In genomic region chr1:180269848-180270766, GRCh38 we compare ENCODE assay signal across 9 cellular contexts. TPM values are rescaled to one million over a fixed set of nuclear protein-coding genes. Genes with fewer than 3 reads are reported as not detected.
DNase-seq lines count a peak whose midpoint lies in the region; ATAC-seq and TF ChIP-seq lines count a peak whose summit lies in the region.
"Had no signal": no experiment of that assay in that cellular context is flagged by ENCODE, and none has a peak within 500 bp of the region (broad histone marks: within the 10 kb centered on the region; RNA-seq: fewer than 3 reads in every experiment).

No MANE protein-coding gene starts in this region.

- H3K9me3 ChIP-seq in Peyer's patch, result no peaks in the 10 kb centered on the region
- H3K9me3 ChIP-seq in heart left ventricle, result no peaks in the 10 kb centered on the region
- no peaks in the 10 kb centered on the region for H3K9me3 ChIP-seq in gastrocnemius medialis
- H3K9me3 ChIP-seq: SJSA1 had no signal

- H3K27ac ChIP-seq in Peyer's patch, result peak overlapping the region in 3 of 4 donors; percentile 52 to 74 (median 70)
- peak overlapping the region in 1 of 12 donors; percentile 34 for H3K27ac ChIP-seq in heart left ventricle
- no peak overlapping the region for H3K27ac ChIP-seq in gastrocnemius medialis
- H3K27ac ChIP-seq: SJSA1 had no signal

- TF ChIP-seq POLR2A in Peyer's patch (IDR thresholded peaks at IDR 0.05) (peak in 1 of 2 donors; percentile 24), heart left ventricle (IDR thresholded peaks at IDR 0.05) (no peak), gastrocnemius medialis (IDR thresholded peaks at IDR 0.05) (no peak)

- ATAC-seq in heart left ventricle, result peak in 3 of 4 donors; percentile 40 to 59 (median 53)
- peak in 1 of 2 donors; percentile 26 for ATAC-seq in gastrocnemius medialis
- ATAC-seq in HG02763 (IDR thresholded peaks at IDR 0.05; ENCODE audit: unreplicated experiment), result no peak

- TF ChIP-seq CTCF in Peyer's patch (IDR thresholded peaks at IDR 0.05) (peak in 3 of 6 experiments; percentile 48 to 59 (median 51)), heart left ventricle (IDR thresholded peaks at IDR 0.05) (peak in 4 of 12 donors; percentile 6 to 39 (median 30)), gastrocnemius medialis (IDR thresholded peaks at IDR 0.05 in 4 of 5, conservative IDR thresholded peaks at IDR 0.05 in 1 of 5) (no peak)

- intact Hi-C loops in heart left ventricle (cut with DNase I), result no loop called here
- intact Hi-C loops in gastrocnemius medialis (cut with DNase I; ENCODE audit: low total_unique reads), result no loop called here

- no peak overlapping the region for H3K4me3 ChIP-seq in Peyer's patch
- no peak overlapping the region for H3K4me3 ChIP-seq in heart left ventricle
- H3K4me3 ChIP-seq in gastrocnemius medialis, result no peak overlapping the region
- H3K4me3 ChIP-seq: SJSA1 had no signal

- DNase-seq in NCI-H146 (lab: John Stamatoyannopoulos, UW) (peak; percentile 21), NCI-H146 treated with DMSO at 0.1 percent for 48 hours (lab: John Stamatoyannopoulos, UW; ENCODE audit: unreplicated experiment) (no peak), Peyer's patch (peak in 2 of 3 donors; percentile 83 to 84), heart left ventricle (peak in 2 of 5 donors; percentile 17 to 61), gastrocnemius medialis (peak; percentile 16 to 49), SW 1271 (lab: John Stamatoyannopoulos, UW) (no peak), NCI-H345 (lab: John Stamatoyannopoulos, UW) (no peak)

- H3K27me3 ChIP-seq in Peyer's patch (no peaks in the 10 kb centered on the region), heart left ventricle (no peaks in the 10 kb centered on the region), gastrocnemius medialis (no peaks in the 10 kb centered on the region)
- H3K27me3 ChIP-seq: SJSA1 had no signal

- in situ Hi-C loops in gastrocnemius medialis (cut with MboI; ENCODE audit: low sequenced_read_pairs in 4 of 4), result no loop called here

- peaks cover 0 to 8% (median 0%) of the 10 kb centered on the region in 3 donors for H3K36me3 ChIP-seq in Peyer's patch
- peaks cover 0 to 16% (median 0%) of the 10 kb centered on the region in 9 donors for H3K36me3 ChIP-seq in heart left ventricle
- H3K36me3 ChIP-seq in gastrocnemius medialis, result no peaks in the 10 kb centered on the region

- H3K4me1 ChIP-seq in Peyer's patch (peaks cover 0 to 22% (median 0%) of the 10 kb centered on the region in 4 donors), heart left ventricle (peaks cover 0 to 6% (median 0%) of the 10 kb centered on the region in 12 donors), gastrocnemius medialis (no peaks in the 10 kb centered on the region)

- WGBS in heart left ventricle, 4 donors, result 74 to 83% (median 80%) methylated on average over 13 of the region's 13 CpGs

RNA-seq across cellular contexts. Expression of gene LHX4, which starts 40.0 kb away (rescaled TPM):
- total RNA-seq in Peyer's patch, result 1 to 10 TPM in 1 of 4 donors, under 1 TPM in 3; 0.28 to 1.1 (median 0.68) TPM
- total RNA-seq in heart left ventricle, result not detected
- not detected for polyA plus RNA-seq in heart left ventricle
- total RNA-seq in gastrocnemius medialis, result not detected

Comparison
In these comparisons a context has a peak if more than half of its experiments do, and no peak if none do; other contexts are left out.
1. DNase-seq: peak in NCI-H146 (single experiment), Peyer's patch (2 of 3) and gastrocnemius medialis (2 of 2); none in NCI-H146 treated with DMSO at 0.1 percent for 48 hours (single experiment), SW 1271 (0 of 2) and NCI-H345 (single experiment).
2. H3K27ac ChIP-seq: peak in Peyer's patch (3 of 4); none in gastrocnemius medialis (0 of 4).